In the genomic region with DNA sequence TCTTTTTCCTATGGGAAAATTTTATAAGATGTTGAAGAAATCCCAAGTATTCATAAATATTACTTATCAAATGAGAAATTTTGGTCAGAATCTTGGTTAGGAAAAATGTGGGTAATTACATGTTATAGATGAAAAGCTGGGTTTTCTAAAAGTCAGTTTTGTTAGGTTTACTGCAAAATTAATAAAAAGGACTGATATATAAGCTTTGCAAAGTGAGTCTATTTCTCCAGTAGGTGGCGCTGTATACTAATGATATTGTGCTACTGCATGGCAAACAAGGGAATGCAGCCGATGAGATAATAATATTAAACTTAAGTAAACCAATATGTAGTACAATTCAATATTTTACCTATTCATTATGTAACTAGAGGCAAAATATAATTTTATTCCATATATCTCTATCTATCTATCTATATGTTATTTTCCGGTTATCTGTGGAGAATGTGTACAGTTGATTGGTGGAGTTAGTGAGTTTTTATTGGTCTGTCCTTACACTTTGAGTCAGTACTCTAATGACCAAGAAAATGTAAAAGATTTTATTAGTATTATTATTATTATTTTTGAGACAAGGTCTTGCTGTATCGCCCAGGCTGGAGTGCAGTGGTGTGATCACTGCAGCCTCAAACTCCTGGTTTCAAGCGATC, we compare ENCODE assay signal across 1 cellular context.
TF ChIP-seq lines count a peak whose summit lies in the region.

No MANE protein-coding gene starts in this region.

TF ChIP-seq in endothelial cell of umbilical vein, 7 proteins besides CTCF, POLR2A, EP300 and RAD21 (continued from another document):
- TF ChIP-seq, protein P1, sequence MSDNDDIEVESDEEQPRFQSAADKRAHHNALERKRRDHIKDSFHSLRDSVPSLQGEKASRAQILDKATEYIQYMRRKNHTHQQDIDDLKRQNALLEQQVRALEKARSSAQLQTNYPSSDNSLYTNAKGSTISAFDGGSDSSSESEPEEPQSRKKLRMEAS (IDR thresholded peaks at IDR 0.05; ENCODE audit: insufficient read depth, insufficient read length), result no peak
TF ChIP-seq in endothelial cell of umbilical vein: peak in this region for 0.
